In the genomic region with DNA sequence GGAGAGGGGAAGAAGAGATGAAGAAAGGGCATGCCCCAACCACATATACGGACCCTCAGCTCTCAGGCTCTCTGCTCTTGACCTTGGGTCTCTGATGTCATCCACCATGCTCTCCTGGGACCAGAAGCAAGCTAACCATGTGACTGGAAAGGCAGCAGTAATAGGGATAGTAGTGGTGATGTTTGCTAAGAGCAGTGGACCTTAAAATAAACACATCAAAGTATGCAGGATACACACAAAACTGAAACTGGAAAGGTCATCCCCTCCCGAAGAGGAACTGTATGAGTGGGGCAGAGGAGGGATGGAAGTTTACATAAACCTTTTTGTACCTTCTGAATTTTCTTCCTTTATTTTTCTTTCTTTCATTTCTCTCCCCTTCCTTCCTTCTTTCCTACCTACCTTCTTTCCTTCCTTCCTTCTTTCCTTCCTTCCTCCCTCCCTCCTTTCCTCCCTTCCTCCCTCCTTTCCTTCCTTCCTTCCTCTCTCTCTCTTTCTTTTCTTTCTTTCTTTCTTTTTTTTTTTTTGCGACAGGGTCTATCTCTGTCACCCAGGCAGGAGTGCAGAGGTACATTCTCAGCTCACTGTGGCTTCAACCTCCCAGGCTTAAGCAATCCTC, we compare ENCODE assay signal across 1 cellular context.
TF ChIP-seq lines count a peak whose summit lies in the region.

No MANE protein-coding gene starts in this region.

TF ChIP-seq in HepG2, 621 proteins besides CTCF, POLR2A, EP300 and RAD21 (continued from another document and continues in another):
- TF ChIP-seq, protein P1, sequence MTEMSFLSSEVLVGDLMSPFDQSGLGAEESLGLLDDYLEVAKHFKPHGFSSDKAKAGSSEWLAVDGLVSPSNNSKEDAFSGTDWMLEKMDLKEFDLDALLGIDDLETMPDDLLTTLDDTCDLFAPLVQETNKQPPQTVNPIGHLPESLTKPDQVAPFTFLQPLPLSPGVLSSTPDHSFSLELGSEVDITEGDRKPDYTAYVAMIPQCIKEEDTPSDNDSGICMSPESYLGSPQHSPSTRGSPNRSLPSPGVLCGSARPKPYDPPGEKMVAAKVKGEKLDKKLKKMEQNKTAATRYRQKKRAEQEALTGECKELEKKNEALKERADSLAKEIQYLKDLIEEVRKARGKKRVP (CRISPR knock-in tag; IDR thresholded peaks at IDR 0.05) = peak in 1 of 2 experiments; percentile 51; a peak in 2 of 4 replicates
- no peak for TF ChIP-seq NR2F2 (IDR thresholded peaks at IDR 0.05; ENCODE audit: borderline replicate concordance, low read depth)
- TF ChIP-seq, protein P2, sequence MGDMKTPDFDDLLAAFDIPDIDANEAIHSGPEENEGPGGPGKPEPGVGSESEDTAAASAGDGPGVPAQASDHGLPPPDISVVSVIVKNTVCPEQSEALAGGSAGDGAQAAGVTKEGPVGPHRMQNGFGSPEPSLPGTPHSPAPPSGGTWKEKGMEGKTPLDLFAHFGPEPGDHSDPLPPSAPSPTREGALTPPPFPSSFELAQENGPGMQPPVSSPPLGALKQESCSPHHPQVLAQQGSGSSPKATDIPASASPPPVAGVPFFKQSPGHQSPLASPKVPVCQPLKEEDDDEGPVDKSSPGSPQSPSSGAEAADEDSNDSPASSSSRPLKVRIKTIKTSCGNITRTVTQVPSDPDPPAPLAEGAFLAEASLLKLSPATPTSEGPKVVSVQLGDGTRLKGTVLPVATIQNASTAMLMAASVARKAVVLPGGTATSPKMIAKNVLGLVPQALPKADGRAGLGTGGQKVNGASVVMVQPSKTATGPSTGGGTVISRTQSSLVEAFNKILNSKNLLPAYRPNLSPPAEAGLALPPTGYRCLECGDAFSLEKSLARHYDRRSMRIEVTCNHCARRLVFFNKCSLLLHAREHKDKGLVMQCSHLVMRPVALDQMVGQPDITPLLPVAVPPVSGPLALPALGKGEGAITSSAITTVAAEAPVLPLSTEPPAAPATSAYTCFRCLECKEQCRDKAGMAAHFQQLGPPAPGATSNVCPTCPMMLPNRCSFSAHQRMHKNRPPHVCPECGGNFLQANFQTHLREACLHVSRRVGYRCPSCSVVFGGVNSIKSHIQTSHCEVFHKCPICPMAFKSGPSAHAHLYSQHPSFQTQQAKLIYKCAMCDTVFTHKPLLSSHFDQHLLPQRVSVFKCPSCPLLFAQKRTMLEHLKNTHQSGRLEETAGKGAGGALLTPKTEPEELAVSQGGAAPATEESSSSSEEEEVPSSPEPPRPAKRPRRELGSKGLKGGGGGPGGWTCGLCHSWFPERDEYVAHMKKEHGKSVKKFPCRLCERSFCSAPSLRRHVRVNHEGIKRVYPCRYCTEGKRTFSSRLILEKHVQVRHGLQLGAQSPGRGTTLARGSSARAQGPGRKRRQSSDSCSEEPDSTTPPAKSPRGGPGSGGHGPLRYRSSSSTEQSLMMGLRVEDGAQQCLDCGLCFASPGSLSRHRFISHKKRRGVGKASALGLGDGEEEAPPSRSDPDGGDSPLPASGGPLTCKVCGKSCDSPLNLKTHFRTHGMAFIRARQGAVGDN (CRISPR knock-in tag; IDR thresholded peaks at IDR 0.05) = no peak
- TF ChIP-seq ZNF563 (CRISPR knock-in tag; IDR thresholded peaks at IDR 0.05) = no peak
- TF ChIP-seq ZNF20 (CRISPR knock-in tag; IDR thresholded peaks at IDR 0.05) = no peak
- no peak for TF ChIP-seq FOXA1 (IDR thresholded peaks at IDR 0.05)
- TF ChIP-seq FOXA1 (CRISPR knock-in tag; IDR thresholded peaks at IDR 0.05) = peak; percentile 74
- no peak for TF ChIP-seq MAF1 (CRISPR knock-in tag; IDR thresholded peaks at IDR 0.05; ENCODE audit: borderline replicate concordance)
- no peak for TF ChIP-seq FOXP1 (IDR thresholded peaks at IDR 0.05)
- peak; percentile 88 for TF ChIP-seq FOXP1 (CRISPR knock-in tag; IDR thresholded peaks at IDR 0.05)
- TF ChIP-seq ZUFSP (CRISPR knock-in tag; IDR thresholded peaks at IDR 0.05; ENCODE audit: borderline replicate concordance) = no peak
- TF ChIP-seq ZNF710 (CRISPR knock-in tag; IDR thresholded peaks at IDR 0.05; ENCODE audit: borderline replicate concordance) = peak; percentile 93
- no peak for TF ChIP-seq ZNF142 (CRISPR knock-in tag; IDR thresholded peaks at IDR 0.05)
- TF ChIP-seq, protein P3, sequence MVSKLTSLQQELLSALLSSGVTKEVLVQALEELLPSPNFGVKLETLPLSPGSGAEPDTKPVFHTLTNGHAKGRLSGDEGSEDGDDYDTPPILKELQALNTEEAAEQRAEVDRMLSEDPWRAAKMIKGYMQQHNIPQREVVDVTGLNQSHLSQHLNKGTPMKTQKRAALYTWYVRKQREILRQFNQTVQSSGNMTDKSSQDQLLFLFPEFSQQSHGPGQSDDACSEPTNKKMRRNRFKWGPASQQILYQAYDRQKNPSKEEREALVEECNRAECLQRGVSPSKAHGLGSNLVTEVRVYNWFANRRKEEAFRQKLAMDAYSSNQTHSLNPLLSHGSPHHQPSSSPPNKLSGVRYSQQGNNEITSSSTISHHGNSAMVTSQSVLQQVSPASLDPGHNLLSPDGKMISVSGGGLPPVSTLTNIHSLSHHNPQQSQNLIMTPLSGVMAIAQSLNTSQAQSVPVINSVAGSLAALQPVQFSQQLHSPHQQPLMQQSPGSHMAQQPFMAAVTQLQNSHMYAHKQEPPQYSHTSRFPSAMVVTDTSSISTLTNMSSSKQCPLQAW (CRISPR knock-in tag; IDR thresholded peaks at IDR 0.05) = peak; percentile 65; the same call in 1 of the 2 replicates
- peak; percentile 65 for TF ChIP-seq NR2F6 (IDR thresholded peaks at IDR 0.05)
- peak; percentile 85 for TF ChIP-seq NR2F6 (CRISPR knock-in tag; IDR thresholded peaks at IDR 0.05)
- no peak for TF ChIP-seq SOX13 (IDR thresholded peaks at IDR 0.05)
- peak in 1 of 2 experiments; percentile 55; a peak in 1 of 4 replicates for TF ChIP-seq SOX13 (CRISPR knock-in tag; conservative IDR thresholded peaks at IDR 0.05 in 1 of 2, IDR thresholded peaks at IDR 0.05 in 1 of 2)
- peak; percentile 91 for TF ChIP-seq HOMEZ (CRISPR knock-in tag; IDR thresholded peaks at IDR 0.05; ENCODE audit: low read depth)
- peak; percentile 13; the same call in 1 of the 2 replicates for TF ChIP-seq RXRA (CRISPR knock-in tag; IDR thresholded peaks at IDR 0.05)
- TF ChIP-seq MEIS1 (CRISPR knock-in tag; IDR thresholded peaks at IDR 0.05; ENCODE audit: borderline replicate concordance) = no peak
- TF ChIP-seq HNRNPK (IDR thresholded peaks at IDR 0.05; ENCODE audit: low read depth, low read length, poor library complexity, severe bottlenecking) = peak; percentile 88
- TF ChIP-seq, protein P4, sequence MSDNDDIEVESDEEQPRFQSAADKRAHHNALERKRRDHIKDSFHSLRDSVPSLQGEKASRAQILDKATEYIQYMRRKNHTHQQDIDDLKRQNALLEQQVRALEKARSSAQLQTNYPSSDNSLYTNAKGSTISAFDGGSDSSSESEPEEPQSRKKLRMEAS (IDR thresholded peaks at IDR 0.05) = peak; percentile 50; the same call in 1 of the 2 replicates
- peak; percentile 82 for TF ChIP-seq RARA (CRISPR knock-in tag; IDR thresholded peaks at IDR 0.05)
- TF ChIP-seq FOXP4 (CRISPR knock-in tag; IDR thresholded peaks at IDR 0.05) = peak; percentile 77
- no peak for TF ChIP-seq FOXC1 (CRISPR knock-in tag; IDR thresholded peaks at IDR 0.05; ENCODE audit: borderline replicate concordance)
- TF ChIP-seq MEF2D (CRISPR knock-in tag; IDR thresholded peaks at IDR 0.05) = peak; percentile 92
- TF ChIP-seq ETV5 (CRISPR knock-in tag; IDR thresholded peaks at IDR 0.05; ENCODE audit: borderline replicate concordance) = peak; percentile 39; the same call in 1 of the 2 replicates
- 0 out of 2 replicates have a peak, but pooled peaks have one; percentile 63 for TF ChIP-seq NFKBIZ (CRISPR knock-in tag; IDR thresholded peaks at IDR 0.05)
- TF ChIP-seq FOXA3 (CRISPR knock-in tag; IDR thresholded peaks at IDR 0.05) = peak; percentile 85
